8 cellular contexts compared by ENCODE assay signal in genomic region chr15:66704019-66704782, GRCh38. TPM values are rescaled to one million over a fixed set of nuclear protein-coding genes. Genes with fewer than 3 reads are reported as not detected.
A peak's percentile ranks its signal among the peaks of the same experiment; 100 is the strongest.
DNase-seq lines count a peak whose midpoint lies in the region; ATAC-seq and TF ChIP-seq lines count a peak whose summit lies in the region.

No MANE protein-coding gene starts in this region.

- H3K27me3 ChIP-seq in H7 (ENCODE audit: control insufficient read depth, insufficient read depth, low read length) (peaks cover 21% of the 10 kb centered on the region; the same call in 1 of the 2 replicates), SJSA1 (replicated peaks) (no peaks in the 10 kb centered on the region)

- no peaks in the 10 kb centered on the region for H3K9me3 ChIP-seq in SJSA1 (replicated peaks)

- no peak for ATAC-seq in GM19452 (IDR thresholded peaks at IDR 0.05; ENCODE audit: unreplicated experiment)
- no peak for ATAC-seq in activated CD4-positive, CD25-positive, alpha-beta regulatory T cell treated with anti-CD3 and anti-CD28 coated beads, Interleukin-2, amount 50 U/mL, for 24 hours

- H3K4me3 ChIP-seq in H7 (ENCODE audit: insufficient read depth, low read depth, low read length) (peak overlapping the region; percentile 85), SJSA1 (peak overlapping the region; percentile 81), fibroblast of the aortic adventitia (ENCODE audit: low read depth, low read length) (peak overlapping the region; percentile 91), retinal pigment epithelial cell (ENCODE audit: low read length) (peak overlapping the region; percentile 100)

- H3K4me1 ChIP-seq in SJSA1 (replicated peaks): peaks cover 64% of the 10 kb centered on the region

- no peaks in the 10 kb centered on the region; the same call in 1 of the 2 replicates for H3K36me3 ChIP-seq in H7 (replicated peaks; ENCODE audit: control insufficient read depth, insufficient read depth, low read length)
- H3K36me3 ChIP-seq in SJSA1: peaks cover 60% of the 10 kb centered on the region

- no peak for TF ChIP-seq CTCF in fibroblast of the aortic adventitia (IDR thresholded peaks at IDR 0.05; ENCODE audit: insufficient read depth, low read length)
- TF ChIP-seq CTCF in retinal pigment epithelial cell (conservative IDR thresholded peaks at IDR 0.05; ENCODE audit: low read depth, low read length): no peak

- DNase-seq in H7: no peak
- DNase-seq in SJSA1 (ENCODE audit: low read depth in 1 of 2, low spot score in 2 of 2): no peak
- no peak for DNase-seq in fibroblast of the aortic adventitia (ENCODE audit: low read depth)
- no peak for DNase-seq in retinal pigment epithelial cell (ENCODE audit: low read depth)
- DNase-seq in CD1c-positive myeloid dendritic cell (ENCODE audit: extremely low spot score): no peak
- no peak for DNase-seq in T-helper 9 cell

- H3K27ac ChIP-seq in SJSA1: no peak overlapping the region

RNA-seq across cellular contexts. Expression of gene SMAD6, which starts 2.2 kb away (rescaled TPM):
- 24.8 and 25.4 TPM in 2 replicates for total RNA-seq in H7 (2014; rRNA removed; shearing (Covaris generic))
- total RNA-seq in SJSA1 (2014; rRNA removed; shearing (Covaris generic)): 46.4 and 78.8 TPM in 2 replicates
- total RNA-seq in fibroblast of the aortic adventitia (ENCODE audit: low replicate concordance): 17.4 and 27.2 TPM in 2 replicates
